15 cellular contexts compared by ENCODE assay signal in genomic region chr4:70681730-70682129, GRCh38. TPM values are rescaled to one million over a fixed set of nuclear protein-coding genes. Genes with fewer than 3 reads are reported as not detected.
DNase-seq lines count a peak whose midpoint lies in the region; ATAC-seq and TF ChIP-seq lines count a peak whose summit lies in the region.
"Had no signal": no experiment of that assay in that cellular context is flagged by ENCODE, and none has a peak within 500 bp of the region (broad histone marks: within the 10 kb centered on the region; RNA-seq: fewer than 3 reads in every experiment).

No MANE protein-coding gene starts in this region.

- TF ChIP-seq CTCF in coronary artery (IDR thresholded peaks at IDR 0.05), result no peak

- ATAC-seq in GM18870 (IDR thresholded peaks at IDR 0.05; ENCODE audit: unreplicated experiment) (peak; percentile 50), GM21619 (IDR thresholded peaks at IDR 0.05; ENCODE audit: unreplicated experiment) (peak; percentile 45), HG03354 (IDR thresholded peaks at IDR 0.05; ENCODE audit: poor library complexity, severe bottlenecking, unreplicated experiment) (peak; percentile 56), GM18505 (IDR thresholded peaks at IDR 0.05; ENCODE audit: unreplicated experiment) (no peak)

- H3K4me3 ChIP-seq in coronary artery, result no peak overlapping the region
- H3K4me3 ChIP-seq: BLaER1 treated with 17β-estradiol and CSF1 and Interleukin-3, amounts not matched to agents 10 nM and 100 nM had no signal

- TF ChIP-seq POLR2A in GM18505 (IDR thresholded peaks at IDR 0.05; ENCODE audit: borderline replicate concordance, extremely low read depth, insufficient read depth, insufficient read length), result no peak

- DNase-seq in NCI-H2081 treated with DMSO at 0.1 percent for 48 hours (lab: John Stamatoyannopoulos, UW) (no peak), SK-N-DZ (ENCODE audit: low spot score) (no peak), coronary artery (ENCODE audit: low spot score) (no peak)
- DNase-seq: activated B cell treated with CpG ODN at 0.5 μM for 24 hours, activated gamma-delta T cell treated with Interleukin-2 at 50 U/mL for 16 hours, DMS79 treated with DMSO at 0.1 percent for 48 hours, GOT3, T-helper 1 cell had no signal

- no peak overlapping the region for H3K27ac ChIP-seq in coronary artery
- H3K27ac ChIP-seq: BLaER1 treated with 17β-estradiol and CSF1 and Interleukin-3, amounts not matched to agents 10 nM and 100 nM; RWPE1 had no signal

RNA-seq across cellular contexts. Expression of gene UTP3, which starts 6.6 kb away (rescaled TPM):
- 9.2 and 10.1 TPM in 2 replicates for polyA plus RNA-seq in SK-N-DZ (2014; cell fraction: cytosol; rRNA removed)
- 5.3 and 6.9 TPM in 2 replicates for polyA plus RNA-seq in SK-N-DZ (2014; cell fraction: nucleus; rRNA removed)

RNA-seq across cellular contexts. Expression of gene JCHAIN, which starts 15.4 kb away (rescaled TPM):
- polyA plus RNA-seq in SK-N-DZ (2014; cell fraction: cytosol; rRNA removed), result not detected in 2 replicates
- not detected in 2 replicates for polyA plus RNA-seq in SK-N-DZ (2014; cell fraction: nucleus; rRNA removed)
- polyA plus RNA-seq: neural cell had no signal

RNA-seq across cellular contexts. Expression of gene RUFY3, which starts 40.0 kb away (rescaled TPM):
- 84.5 and 89.6 TPM in 2 replicates for polyA plus RNA-seq in SK-N-DZ (2014; cell fraction: cytosol; rRNA removed)
- polyA plus RNA-seq in SK-N-DZ (2014; cell fraction: nucleus; rRNA removed), result 109 and 112 TPM in 2 replicates

RNA-seq across cellular contexts. Expression of gene ENAM, which starts 53.2 kb away (rescaled TPM):
- polyA plus RNA-seq in SK-N-DZ (2014; cell fraction: cytosol; rRNA removed), result not detected in 2 replicates
- not detected in 2 replicates for polyA plus RNA-seq in SK-N-DZ (2014; cell fraction: nucleus; rRNA removed)
- polyA plus RNA-seq: neural cell had no signal
